In the genomic region with DNA sequence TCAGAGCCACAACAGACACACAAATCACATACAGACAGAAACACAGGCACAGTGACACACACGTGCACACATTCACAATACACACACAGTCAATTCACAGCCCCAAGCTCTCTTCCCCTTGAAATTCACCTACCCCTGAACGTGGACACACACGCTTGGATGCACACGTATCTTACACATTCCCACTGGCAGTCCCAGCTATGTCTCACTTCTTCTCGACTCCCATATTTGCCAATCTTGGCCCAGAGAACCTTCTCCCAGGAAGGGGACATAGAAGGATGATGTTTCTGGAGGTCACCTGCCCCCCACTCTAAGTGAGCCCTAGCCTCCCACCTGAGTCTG, we compare ENCODE assay signal across 1 cellular context.
TF ChIP-seq lines count a peak whose summit lies in the region.

No MANE protein-coding gene starts in this region.

TF ChIP-seq in H1, 55 proteins besides CTCF, POLR2A, EP300 and RAD21:
- TF ChIP-seq ZNF274 (IDR thresholded peaks at IDR 0.05; ENCODE audit: borderline replicate concordance, extremely low read depth, low read length) = no peak
- no peak for TF ChIP-seq CBX5 (IDR thresholded peaks at IDR 0.05; ENCODE audit: low read depth, low read length)
- TF ChIP-seq KDM4A (IDR thresholded peaks at IDR 0.05; ENCODE audit: low read depth, low read length, severe bottlenecking) = no peak
